In genomic region chr1:209319549-209319948, GRCh38 we compare ENCODE assay signal across 1 cellular context.
TF ChIP-seq lines count a peak whose summit lies in the region.

No MANE protein-coding gene starts in this region.

TF ChIP-seq in GM23338, 12 proteins besides CTCF, POLR2A, EP300 and RAD21 (continued from another document):
- no peak for TF ChIP-seq ZNF462 (CRISPR knock-in tag; IDR thresholded peaks at IDR 0.05)
- TF ChIP-seq REST (IDR thresholded peaks at IDR 0.05; ENCODE audit: unreplicated experiment) = no peak
